In genomic region chr19:46850228-46851203, GRCh38 we compare ENCODE assay signal across 1 cellular context.
A peak's percentile ranks its signal among the peaks of the same experiment; 100 is the strongest.
TF ChIP-seq lines count a peak whose summit lies in the region.

TSS of gene AP2S1 (minus strand) at chr19:46850846. CDS start at chr19:46850766, 80 bp downstream.

TF ChIP-seq in HepG2, 621 proteins besides CTCF, POLR2A, EP300 and RAD21 (continued from another document and continues in another):
- TF ChIP-seq ZMYM3 (CRISPR knock-in tag; IDR thresholded peaks at IDR 0.05): peak; percentile 63
- TF ChIP-seq ZNF644 (CRISPR knock-in tag; IDR thresholded peaks at IDR 0.05; ENCODE audit: low read depth): no peak
- no peak for TF ChIP-seq PRMT3 (CRISPR knock-in tag; IDR thresholded peaks at IDR 0.05; ENCODE audit: borderline replicate concordance, low read depth)
- TF ChIP-seq ZBTB43 (CRISPR knock-in tag; conservative IDR thresholded peaks at IDR 0.05): 0 out of 2 replicates have a peak, but pooled peaks have one; percentile 28
- no peak for TF ChIP-seq ZNF569 (CRISPR knock-in tag; IDR thresholded peaks at IDR 0.05; ENCODE audit: borderline replicate concordance)
- TF ChIP-seq ZNF503 (CRISPR knock-in tag; IDR thresholded peaks at IDR 0.05): no peak
- TF ChIP-seq NCOA2 (CRISPR knock-in tag; IDR thresholded peaks at IDR 0.05): no peak
- TF ChIP-seq MEIS1 (CRISPR knock-in tag; IDR thresholded peaks at IDR 0.05; ENCODE audit: borderline replicate concordance): no peak
- TF ChIP-seq KAT8 (CRISPR knock-in tag; IDR thresholded peaks at IDR 0.05): peak; percentile 84
- no peak for TF ChIP-seq KLF9 (CRISPR knock-in tag; IDR thresholded peaks at IDR 0.05; ENCODE audit: low read depth)
- TF ChIP-seq ZNF704 (CRISPR knock-in tag; IDR thresholded peaks at IDR 0.05; ENCODE audit: borderline replicate concordance): peak; percentile 69; the same call in 1 of the 2 replicates
- no peak for TF ChIP-seq TOE1 (CRISPR knock-in tag; IDR thresholded peaks at IDR 0.05)
- TF ChIP-seq MLLT10 (CRISPR knock-in tag; IDR thresholded peaks at IDR 0.05): no peak
- no peak for TF ChIP-seq JDP2 (CRISPR knock-in tag; IDR thresholded peaks at IDR 0.05; ENCODE audit: borderline replicate concordance)
- peak; percentile 19; the same call in 1 of the 2 replicates for TF ChIP-seq ZKSCAN8 (CRISPR knock-in tag; IDR thresholded peaks at IDR 0.05; ENCODE audit: borderline replicate concordance)
- TF ChIP-seq RNF219 (CRISPR knock-in tag; IDR thresholded peaks at IDR 0.05): no peak
- peak; percentile 86; the same call in 1 of the 2 replicates for TF ChIP-seq ZBTB7A (CRISPR knock-in tag; IDR thresholded peaks at IDR 0.05)
- peak; percentile 86; the same call in 1 of the 2 replicates for TF ChIP-seq NRL (CRISPR knock-in tag; IDR thresholded peaks at IDR 0.05; ENCODE audit: borderline replicate concordance)
- TF ChIP-seq EHMT2 (IDR thresholded peaks at IDR 0.05; ENCODE audit: borderline replicate concordance, low read depth, low read length): no peak
- no peak for TF ChIP-seq SOX6 (IDR thresholded peaks at IDR 0.05)
- TF ChIP-seq SOX6 (CRISPR knock-in tag; IDR thresholded peaks at IDR 0.05): peak; percentile 70
- no peak for TF ChIP-seq ZNF234 (CRISPR knock-in tag; conservative IDR thresholded peaks at IDR 0.05)
- peak; percentile 64 for TF ChIP-seq TFDP2 (CRISPR knock-in tag; IDR thresholded peaks at IDR 0.05)
- TF ChIP-seq NFRKB (IDR thresholded peaks at IDR 0.05): no peak
- TF ChIP-seq ZNF670 (CRISPR knock-in tag; IDR thresholded peaks at IDR 0.05; ENCODE audit: borderline replicate concordance): peak; percentile 88
- TF ChIP-seq ZNF460 (CRISPR knock-in tag; IDR thresholded peaks at IDR 0.05; ENCODE audit: borderline replicate concordance): peak; percentile 59; the same call in 1 of the 2 replicates
- TF ChIP-seq ZNF75D (CRISPR knock-in tag; IDR thresholded peaks at IDR 0.05; ENCODE audit: borderline replicate concordance): no peak
- no peak for TF ChIP-seq ZBTB10 (CRISPR knock-in tag; IDR thresholded peaks at IDR 0.05; ENCODE audit: borderline replicate concordance)
- no peak for TF ChIP-seq ZNF431 (CRISPR knock-in tag; IDR thresholded peaks at IDR 0.05; ENCODE audit: borderline replicate concordance, low read depth)
- TF ChIP-seq MYPOP (CRISPR knock-in tag; IDR thresholded peaks at IDR 0.05): peak; percentile 44; the same call in 1 of the 2 replicates
- no peak for TF ChIP-seq E2F5 (CRISPR knock-in tag; conservative IDR thresholded peaks at IDR 0.05)
- no peak; the same call in 1 of the 2 replicates for TF ChIP-seq KLF12 (CRISPR knock-in tag; IDR thresholded peaks at IDR 0.05; ENCODE audit: borderline replicate concordance)
- peak; percentile 74; the same call in 1 of the 2 replicates for TF ChIP-seq ZNF225 (CRISPR knock-in tag; IDR thresholded peaks at IDR 0.05)
- no peak; the same call in 1 of the 2 replicates for TF ChIP-seq ZNF609 (CRISPR knock-in tag; IDR thresholded peaks at IDR 0.05; ENCODE audit: borderline replicate concordance)
- TF ChIP-seq ZNF83 (CRISPR knock-in tag; IDR thresholded peaks at IDR 0.05; ENCODE audit: borderline replicate concordance): no peak
- no peak for TF ChIP-seq PBX2 (CRISPR knock-in tag; IDR thresholded peaks at IDR 0.05)
- TF ChIP-seq MAF1 (CRISPR knock-in tag; IDR thresholded peaks at IDR 0.05; ENCODE audit: borderline replicate concordance): 0 out of 2 replicates have a peak, but pooled peaks have one; percentile 72
- no peak for TF ChIP-seq ZFP36L2 (CRISPR knock-in tag; IDR thresholded peaks at IDR 0.05)
- TF ChIP-seq PHF21A (CRISPR knock-in tag; IDR thresholded peaks at IDR 0.05): peak; percentile 59
- TF ChIP-seq EED (CRISPR knock-in tag; IDR thresholded peaks at IDR 0.05): 0 out of 2 replicates have a peak, but pooled peaks have one; percentile 39
- TF ChIP-seq KLF15 (CRISPR knock-in tag; IDR thresholded peaks at IDR 0.05; ENCODE audit: borderline replicate concordance): no peak
- peak; percentile 64; the same call in 1 of the 2 replicates for TF ChIP-seq HNRNPL (IDR thresholded peaks at IDR 0.05; ENCODE audit: low read depth, low read length)
- peak; percentile 63 for TF ChIP-seq ZNF883 (CRISPR knock-in tag; IDR thresholded peaks at IDR 0.05; ENCODE audit: not compliant biosample characterization)
